8 cellular contexts compared by ENCODE assay signal in genomic region chr20:17958326-17959256, GRCh38. TPM values are rescaled to one million over a fixed set of nuclear protein-coding genes. Genes with fewer than 3 reads are reported as not detected.
DNase-seq lines count a peak whose midpoint lies in the region; ATAC-seq and TF ChIP-seq lines count a peak whose summit lies in the region.

No MANE protein-coding gene starts in this region.

- TF ChIP-seq POLR2A in suprapubic skin (IDR thresholded peaks at IDR 0.05) = no peak

- no peak overlapping the region for H2AFZ ChIP-seq in hepatocyte

- H3K4me3 ChIP-seq in hepatocyte (no peak overlapping the region), suprapubic skin (no peak overlapping the region), WERI-Rb-1 (ENCODE audit: low read depth, low read length) (no peak overlapping the region)

- H3K27ac ChIP-seq in hepatocyte (peak overlapping the region; percentile 98), suprapubic skin (peak overlapping the region; percentile 57), WERI-Rb-1 (no peak overlapping the region)

- no peaks in the 10 kb centered on the region for H3K36me3 ChIP-seq in hepatocyte (replicated peaks; ENCODE audit: insufficient read depth, low read depth)
- peaks cover 21% of the 10 kb centered on the region for H3K36me3 ChIP-seq in suprapubic skin
- peaks cover 42% of the 10 kb centered on the region for H3K36me3 ChIP-seq in WERI-Rb-1

- TF ChIP-seq EP300 in suprapubic skin (IDR thresholded peaks at IDR 0.05) = no peak

- peaks cover 81% of the 10 kb centered on the region for H3K4me1 ChIP-seq in hepatocyte (ENCODE audit: insufficient read depth)
- H3K4me1 ChIP-seq in suprapubic skin = peaks cover 57% of the 10 kb centered on the region

- peak; percentile 29 for TF ChIP-seq CTCF in hepatocyte (IDR thresholded peaks at IDR 0.05; ENCODE audit: poor library complexity)
- TF ChIP-seq CTCF in suprapubic skin (IDR thresholded peaks at IDR 0.05) = no peak
- no peak for TF ChIP-seq CTCF in WERI-Rb-1 (IDR thresholded peaks at IDR 0.05; ENCODE audit: low read depth, low read length)

- DNase-seq in activated T-cell treated with anti-CD3 and anti-CD28 coated beads, Interleukin-2, amount 50 U/mL, for 4 hours = no peak
- no peak for DNase-seq in activated T-cell treated with anti-CD3 and anti-CD28 coated beads for 4 hours
- DNase-seq in activated CD8-positive, alpha-beta memory T cell treated with anti-CD3 and anti-CD28 coated beads, Interleukin-2, amount 10 ng/mL, durations not matched to agents 7 days and 5 days = no peak
- peak; percentile 39 for DNase-seq in hepatocyte (ENCODE audit: low spot score)
- no peak for DNase-seq in suprapubic skin (ENCODE audit: low spot score in 2 of 2)
- no peak for DNase-seq in WERI-Rb-1

- no peaks in the 10 kb centered on the region for H3K27me3 Mint-ChIP-seq in activated T-cell treated with anti-CD3 and anti-CD28 coated beads, Interleukin-2, amount 50 U/mL, for 4 hours (ENCODE audit: low read depth)
- no peaks in the 10 kb centered on the region for H3K27me3 Mint-ChIP-seq in activated CD8-positive, alpha-beta memory T cell treated with anti-CD3 and anti-CD28 coated beads, Interleukin-2, amount 10 ng/mL, durations not matched to agents 7 days and 5 days

- no peaks in the 10 kb centered on the region for H3K9me3 ChIP-seq in hepatocyte (ENCODE audit: low read depth)
- H3K9me3 ChIP-seq in suprapubic skin = no peaks in the 10 kb centered on the region
- H3K9me3 ChIP-seq in WERI-Rb-1 (ENCODE audit: severe bottlenecking) = no peaks in the 10 kb centered on the region

- peaks cover 82% of the 10 kb centered on the region for H4K20me1 ChIP-seq in hepatocyte (ENCODE audit: insufficient read depth, poor library complexity, severe bottlenecking)

- H3K27me3 ChIP-seq in hepatocyte (no peaks in the 10 kb centered on the region), suprapubic skin (no peaks in the 10 kb centered on the region), WERI-Rb-1 (ENCODE audit: insufficient read depth, low read depth, severe bottlenecking) (no peaks in the 10 kb centered on the region)

- peaks cover 98% of the 10 kb centered on the region for H3K79me2 ChIP-seq in hepatocyte

- H3K4me1 Mint-ChIP-seq in activated T-cell treated with anti-CD3 and anti-CD28 coated beads, Interleukin-2, amount 50 U/mL, for 4 hours (ENCODE audit: low read depth) = peaks cover 83% of the 10 kb centered on the region
- peaks cover 91% of the 10 kb centered on the region for H3K4me1 Mint-ChIP-seq in activated CD8-positive, alpha-beta memory T cell treated with anti-CD3 and anti-CD28 coated beads, Interleukin-2, amount 10 ng/mL, durations not matched to agents 7 days and 5 days

- H3K27ac Mint-ChIP-seq in activated CD8-positive, alpha-beta memory T cell treated with anti-CD3 and anti-CD28 coated beads, Interleukin-2, amount 10 ng/mL, durations not matched to agents 7 days and 5 days = peak overlapping the region; percentile 88

- 35% methylated on average over 5 of the region's 5 CpGs for WGBS in hepatocyte (ENCODE audit: low lambda C conversion rate, missing lambda C conversion rate)
- 63% methylated on average over 5 of the region's 5 CpGs for WGBS in suprapubic skin

- H3K4me2 ChIP-seq in hepatocyte = peak overlapping the region; percentile 84

- CTCF ChIA-PET in activated CD8-positive, alpha-beta memory T cell treated with anti-CD3 and anti-CD28 coated beads, Interleukin-2, amount 10 ng/mL, durations not matched to agents 7 days and 5 days (lab: Charles Lee) = interaction anchor here (1.2 to 5.7 kb wide), 7 partner anchors 9 to 453 kb away, joined by 3 to 53 read pairs (median 7); partner anchors contain the start of genes MGME1 and SNX5

- H3K9me3 Mint-ChIP-seq in activated T-cell treated with anti-CD3 and anti-CD28 coated beads, Interleukin-2, amount 50 U/mL, for 4 hours = no peaks in the 10 kb centered on the region
- H3K9me3 Mint-ChIP-seq in activated CD8-positive, alpha-beta memory T cell treated with anti-CD3 and anti-CD28 coated beads, Interleukin-2, amount 10 ng/mL, durations not matched to agents 7 days and 5 days (ENCODE audit: low read depth) = no peaks in the 10 kb centered on the region

- ATAC-seq in activated T-cell treated with anti-CD3 and anti-CD28 coated beads, Interleukin-2, amount 50 U/mL, for 4 hours = peak in 1 of 2 donors; percentile 3
- no peak for ATAC-seq in activated CD8-positive, alpha-beta memory T cell treated with anti-CD3 and anti-CD28 coated beads, Interleukin-2, amount 10 ng/mL, durations not matched to agents 7 days and 5 days
- ATAC-seq in HG03432 (IDR thresholded peaks at IDR 0.05; ENCODE audit: unreplicated experiment) (no peak), GM18517 (IDR thresholded peaks at IDR 0.05; ENCODE audit: unreplicated experiment) (no peak)

- H3K9me2 ChIP-seq in hepatocyte (replicated peaks; ENCODE audit: insufficient read depth) = no peaks in the 10 kb centered on the region

- peaks cover 48% of the 10 kb centered on the region for H3K36me3 Mint-ChIP-seq in activated T-cell treated with anti-CD3 and anti-CD28 coated beads, Interleukin-2, amount 50 U/mL, for 4 hours (ENCODE audit: insufficient read depth)
- H3K36me3 Mint-ChIP-seq in activated CD8-positive, alpha-beta memory T cell treated with anti-CD3 and anti-CD28 coated beads, Interleukin-2, amount 10 ng/mL, durations not matched to agents 7 days and 5 days = peaks cover 73% of the 10 kb centered on the region

- peak overlapping the region; percentile 16 for H3K4me3 Mint-ChIP-seq in activated T-cell treated with anti-CD3 and anti-CD28 coated beads, Interleukin-2, amount 50 U/mL, for 4 hours
- peak overlapping the region; percentile 2 for H3K4me3 Mint-ChIP-seq in activated CD8-positive, alpha-beta memory T cell treated with anti-CD3 and anti-CD28 coated beads, Interleukin-2, amount 10 ng/mL, durations not matched to agents 7 days and 5 days

RNA-seq across cellular contexts. Expression of gene SNX5, which starts 10.0 kb away (rescaled TPM):
- 100 to 1,000 TPM; 148 to 177 (median 168) TPM for total RNA-seq in activated T-cell treated with anti-CD3 and anti-CD28 coated beads, Interleukin-2, amount 50 U/mL, for 4 hours
- 100 to 1,000 TPM; 178 to 192 TPM for total RNA-seq in activated CD8-positive, alpha-beta memory T cell treated with anti-CD3 and anti-CD28 coated beads, Interleukin-2, amount 10 ng/mL, durations not matched to agents 7 days and 5 days
- 154 and 190 TPM in 2 replicates for total RNA-seq in hepatocyte
- 74.9 and 76.0 TPM in 2 replicates for polyA plus RNA-seq in hepatocyte
- 100 to 1,000 TPM in 1 of 4 donors, 10 to 100 TPM in 3; 49.9 to 114 (median 64.5) TPM for total RNA-seq in suprapubic skin

RNA-seq across cellular contexts. Expression of gene MGME1, which starts 10.2 kb away (rescaled TPM):
- total RNA-seq in activated T-cell treated with anti-CD3 and anti-CD28 coated beads, Interleukin-2, amount 50 U/mL, for 4 hours = 10 to 100 TPM; 14.4 to 16.6 (median 16.2) TPM
- 10 to 100 TPM; 46.6 to 50.7 TPM for total RNA-seq in activated CD8-positive, alpha-beta memory T cell treated with anti-CD3 and anti-CD28 coated beads, Interleukin-2, amount 10 ng/mL, durations not matched to agents 7 days and 5 days
- total RNA-seq in hepatocyte (12.7 and 15.7 TPM in 2 replicates), suprapubic skin (10 to 100 TPM; 30.2 to 68.1 (median 32.8) TPM)
- 17.9 and 18.3 TPM in 2 replicates for polyA plus RNA-seq in hepatocyte
